1 cellular context compared by ENCODE assay signal in genomic region chr12:64587447-64587846, GRCh38.
TF ChIP-seq lines count a peak whose summit lies in the region.

No MANE protein-coding gene starts in this region.

TF ChIP-seq in WTC11, 78 proteins besides CTCF, POLR2A, EP300 and RAD21 (continued from another document):
- TF ChIP-seq AR (CRISPR knock-in tag; IDR thresholded peaks at IDR 0.05): no peak
- TF ChIP-seq MXD4 (CRISPR knock-in tag; IDR thresholded peaks at IDR 0.05; ENCODE audit: borderline replicate concordance): no peak
- TF ChIP-seq OVOL2 (CRISPR knock-in tag; IDR thresholded peaks at IDR 0.05; ENCODE audit: borderline replicate concordance): no peak
- no peak for TF ChIP-seq SMAD4 (CRISPR knock-in tag; IDR thresholded peaks at IDR 0.05)
- no peak for TF ChIP-seq ETV6 (CRISPR knock-in tag; IDR thresholded peaks at IDR 0.05)
- no peak for TF ChIP-seq FOXP1 (CRISPR knock-in tag; IDR thresholded peaks at IDR 0.05; ENCODE audit: borderline replicate concordance)
